Comparison of ENCODE assay signal across 7 cellular contexts in genomic region chr5:72138943-72139467, GRCh38. TPM values are rescaled to one million over a fixed set of nuclear protein-coding genes. Genes with fewer than 3 reads are reported as not detected.
A peak's percentile ranks its signal among the peaks of the same experiment; 100 is the strongest.
DNase-seq lines count a peak whose midpoint lies in the region; ATAC-seq, FAIRE-seq and TF ChIP-seq lines count a peak whose summit lies in the region.

No MANE protein-coding gene starts in this region.

- TF ChIP-seq CTCF in NB4 (IDR thresholded peaks at IDR 0.05; ENCODE audit: low read depth, low read length) (no peak), endothelial cell of umbilical vein (IDR thresholded peaks at IDR 0.05; ENCODE audit: extremely low read depth in 1 of 2, insufficient read depth in 1 of 2, low read depth in 1 of 2, low read length in 2 of 2) (no peak), GM13976 (IDR thresholded peaks at IDR 0.05; ENCODE audit: borderline replicate concordance, control extremely low read depth, extremely low read depth, insufficient read depth, missing control alignments) (no peak)

- H3K4me2 ChIP-seq in endothelial cell of umbilical vein (ENCODE audit: insufficient read depth, low read length): no peak overlapping the region

- no peak overlapping the region for H3K4me3 ChIP-seq in NB4 (ENCODE audit: low read depth, low read length)
- no peak overlapping the region for H3K4me3 ChIP-seq in endothelial cell of umbilical vein (replicated peaks in 1 of 3; ENCODE audit: insufficient read depth in 1 of 3, low read depth in 1 of 3, low read length in 3 of 3)

- dilution Hi-C loops in endothelial cell of umbilical vein (cut with MboI; ENCODE audit: extremely low pct_ligation_motif_present, low sequenced_read_pairs): no loop called here

- peaks cover 74% of the 10 kb centered on the region for H3K4me1 ChIP-seq in endothelial cell of umbilical vein (ENCODE audit: control insufficient read depth, extremely low read depth, insufficient read depth, low read length)

- ATAC-seq in GM21423 (IDR thresholded peaks at IDR 0.05; ENCODE audit: unreplicated experiment): peak; percentile 67

- no TSS peak for BruUV-seq in endothelial cell of umbilical vein (replicated peaks; lab: Mats Ljungman, UMichigan)

- peaks cover 2 to 9% of the 10 kb centered on the region in 2 experiments for H3K36me3 ChIP-seq in endothelial cell of umbilical vein (ENCODE audit: control insufficient read depth in 2 of 2, extremely low read depth in 1 of 2, insufficient read depth in 2 of 2, low read length in 2 of 2)

- no peak for FAIRE-seq in endothelial cell of umbilical vein (lab: Jason Lieb, UNC)

- DNase-seq in NB4 (ENCODE audit: low read depth) (peak; percentile 58), endothelial cell of umbilical vein (ENCODE audit: low read depth, low spot score) (no peak), posterior cingulate gyrus (no peak), NCI-H1048 (lab: John Stamatoyannopoulos, UW) (no peak), GM13976 (ENCODE audit: low spot score) (no peak)
- DNase-seq in stimulated activated CD8-positive, alpha-beta memory T cell treated with anti-CD3 and anti-CD28 coated beads, Interleukin-4, amount 100 ng/mL, for 48 hours: peak; percentile 33

- TF ChIP-seq POLR2A in NB4 (IDR thresholded peaks at IDR 0.05; ENCODE audit: extremely low read depth, insufficient read length) (no peak), endothelial cell of umbilical vein (IDR thresholded peaks at IDR 0.05; ENCODE audit: low read depth, low read length) (no peak)

- H2AFZ ChIP-seq in endothelial cell of umbilical vein (ENCODE audit: low read depth, low read length): no peak overlapping the region

- H3K9me3 ChIP-seq in endothelial cell of umbilical vein (replicated peaks; ENCODE audit: control insufficient read depth, insufficient read depth, low read length): no peaks in the 10 kb centered on the region

- intact Hi-C loops in endothelial cell of umbilical vein (cut with micrococcal nuclease): loop anchor here (5.0 kb wide), 1 partner anchor 128 kb away; no protein-coding TSS in a partner anchor
- intact Hi-C loops in posterior cingulate gyrus (cut with DNase I): loop anchor here (5.0 kb wide), 1 partner anchor 168 kb away; no protein-coding TSS in a partner anchor

- POLR2A ChIA-PET in endothelial cell of umbilical vein (lab: Charles Lee): no interaction called here

- H3K79me2 ChIP-seq in endothelial cell of umbilical vein (ENCODE audit: control insufficient read depth, insufficient read depth, low read length): peaks cover 85% of the 10 kb centered on the region

- CTCF ChIA-PET in endothelial cell of umbilical vein (lab: Charles Lee): interaction anchor here (0.6 to 1.5 kb wide), 8 partner anchors 15 to 356 kb away, joined by 3 to 7 read pairs (median 4); no protein-coding TSS in a partner anchor

- H3K9ac ChIP-seq in endothelial cell of umbilical vein (replicated peaks; ENCODE audit: extremely low read depth, insufficient read depth, low read length): no peak overlapping the region

- no peaks in the 10 kb centered on the region for H3K27me3 ChIP-seq in endothelial cell of umbilical vein (ENCODE audit: control insufficient read depth in 2 of 2, insufficient read depth in 2 of 2, low read length in 2 of 2)

- no peaks in the 10 kb centered on the region for H4K20me1 ChIP-seq in endothelial cell of umbilical vein (replicated peaks; ENCODE audit: control insufficient read depth, extremely low read depth, insufficient read depth, low read length)

- in situ Hi-C loops in GM13976 (cut with MboI; ENCODE audit: low sequenced_read_pairs, unreplicated experiment): loop anchor here (10.0 kb wide), 1 partner anchor 166 kb away; no protein-coding TSS in a partner anchor

- no peaks in the 10 kb centered on the region for H3K9me1 ChIP-seq in endothelial cell of umbilical vein (replicated peaks; ENCODE audit: control insufficient read depth, extremely low read depth, insufficient read depth, low read length)

- H3K27ac ChIP-seq in endothelial cell of umbilical vein (ENCODE audit: insufficient read depth, low read depth, low read length): peak overlapping the region; percentile 24

TF ChIP-seq in endothelial cell of umbilical vein, 7 proteins besides CTCF, POLR2A, EP300 and RAD21:
- TF ChIP-seq FOS (IDR thresholded peaks at IDR 0.05; ENCODE audit: borderline replicate concordance, insufficient read depth, low read length): peak; percentile 6
- no peak for TF ChIP-seq MAX (IDR thresholded peaks at IDR 0.05; ENCODE audit: insufficient read depth, insufficient read length)

RNA-seq across cellular contexts. Expression of gene MAP1B, which starts 31.7 kb away (rescaled TPM):
- 262 and 263 TPM in 2 replicates for total RNA-seq in endothelial cell of umbilical vein
- 50.8 and 55.9 TPM in 2 replicates for polyA plus RNA-seq in endothelial cell of umbilical vein
- polyA plus RNA-seq in endothelial cell of umbilical vein (2011; cell fraction: cytosol; rRNA removed): 38.6 and 41.2 TPM in 2 replicates
- polyA plus RNA-seq in endothelial cell of umbilical vein (2011; cell fraction: nucleus; rRNA removed): 57.7 and 62.1 TPM in 2 replicates
- polyA plus RNA-seq in endothelial cell of umbilical vein (2012): 61.2 and 80.8 TPM in 2 replicates
- 303 and 314 TPM in 2 replicates for polyA minus RNA-seq in endothelial cell of umbilical vein
- not detected for polyA minus RNA-seq in endothelial cell of umbilical vein (2011; cell fraction: cytosol; rRNA and poly(A)+ RNA removed)
- 184 and 190 TPM in 2 replicates for polyA minus RNA-seq in endothelial cell of umbilical vein (2011; cell fraction: nucleus; rRNA and poly(A)+ RNA removed)

Comparison
In these comparisons a context has a peak if more than half of its experiments do, and no peak if none do; other contexts are left out.
1. DNase-seq: peak in NB4 (single experiment) and stimulated activated CD8-positive, alpha-beta memory T cell treated with anti-CD3 and anti-CD28 coated beads, Interleukin-4, amount 100 ng/mL, for 48 hours (single experiment); none in endothelial cell of umbilical vein (single experiment), posterior cingulate gyrus (0 of 10), NCI-H1048 (single experiment) and GM13976 (single experiment).